In genomic region chr5:16508730-16509531, GRCh38 we compare ENCODE assay signal across 9 cellular contexts. TPM values are rescaled to one million over a fixed set of nuclear protein-coding genes. Genes with fewer than 3 reads are reported as not detected.
DNase-seq lines count a peak whose midpoint lies in the region; ATAC-seq lines count a peak whose summit lies in the region.
"Had no signal": no experiment of that assay in that cellular context is flagged by ENCODE, and none has a peak within 500 bp of the region (broad histone marks: within the 10 kb centered on the region; RNA-seq: fewer than 3 reads in every experiment).

No MANE protein-coding gene starts in this region.

- H3K27me3 Mint-ChIP-seq in CD4-positive, CD25-positive, alpha-beta regulatory T cell: no peaks in the 10 kb centered on the region

- no peak overlapping the region for H3K27ac ChIP-seq in CD4-positive, CD25-positive, alpha-beta regulatory T cell (ENCODE audit: insufficient read depth, low read length, poor library complexity, severe bottlenecking)
- peak overlapping the region; percentile 62 for H3K27ac ChIP-seq in muscle layer of duodenum (ENCODE audit: low read length)
- H3K27ac ChIP-seq: BLaER1 treated with 17β-estradiol and CSF1 and Interleukin-3, amounts not matched to agents 10 nM and 100 nM had no signal

- H3K9ac ChIP-seq in endocrine pancreas (ENCODE audit: control insufficient read depth, insufficient read depth, low read length): peak overlapping the region; percentile 33
- H3K9ac ChIP-seq: BLaER1 treated with 17β-estradiol and CSF1 and Interleukin-3, amounts not matched to agents 10 nM and 100 nM had no signal

- H3K27ac Mint-ChIP-seq in CD4-positive, CD25-positive, alpha-beta regulatory T cell: peak overlapping the region in 2 of 3 donors; percentile 16 to 20

- H3K9me3 ChIP-seq in CD4-positive, CD25-positive, alpha-beta regulatory T cell (ENCODE audit: control insufficient read depth in 2 of 2, low read length in 2 of 2): no peaks in the 10 kb centered on the region
- H3K9me3 ChIP-seq in endocrine pancreas (ENCODE audit: control insufficient read depth, low read length) (no peaks in the 10 kb centered on the region), muscle layer of duodenum (ENCODE audit: control insufficient read depth in 1 of 2, low read length in 2 of 2) (no peaks in the 10 kb centered on the region), MG63 (no peaks in the 10 kb centered on the region)
- H3K9me3 ChIP-seq: BLaER1 treated with 17β-estradiol and CSF1 and Interleukin-3, amounts not matched to agents 10 nM and 100 nM had no signal

- H3K4me1 ChIP-seq in CD4-positive, CD25-positive, alpha-beta regulatory T cell (ENCODE audit: control insufficient read depth, insufficient read depth, low read length, poor library complexity, severe bottlenecking): no peaks in the 10 kb centered on the region
- H3K4me1 ChIP-seq in endocrine pancreas (ENCODE audit: control insufficient read depth, insufficient read depth, low read length) (peaks cover 7% of the 10 kb centered on the region), muscle layer of duodenum (ENCODE audit: control insufficient read depth in 1 of 2, insufficient read depth in 2 of 2, low read length in 2 of 2) (peaks cover 0 to 3% of the 10 kb centered on the region in 2 donors)
- H3K4me1 ChIP-seq: BLaER1 treated with 17β-estradiol and CSF1 and Interleukin-3, amounts not matched to agents 10 nM and 100 nM had no signal

- ATAC-seq in CD4-positive, CD25-positive, alpha-beta regulatory T cell (ENCODE audit: low read depth in 2 of 2): no peak

- no peak for DNase-seq in CD4-positive, CD25-positive, alpha-beta regulatory T cell
- DNase-seq in NCI-H2171 treated with DMSO at 0.1 percent for 48 hours (lab: John Stamatoyannopoulos, UW): peak; percentile 82
- no peak for DNase-seq in MG63
- DNase-seq in activated CD8-positive, alpha-beta memory T cell treated with anti-CD3 and anti-CD28 coated beads, Interleukin-2, amount 50 U/mL, for 4 hours: no peak
- no peak for DNase-seq in SIG-M5 (lab: John Stamatoyannopoulos, UW)
- no peak for DNase-seq in hippocampal formation (lab: John Stamatoyannopoulos, UW)

- H3K4me3 ChIP-seq in CD4-positive, CD25-positive, alpha-beta regulatory T cell (ENCODE audit: low read depth, low read length): no peak overlapping the region
- H3K4me3 ChIP-seq in endocrine pancreas (ENCODE audit: control insufficient read depth, insufficient read depth, low read length) (peak overlapping the region; percentile 81), muscle layer of duodenum (ENCODE audit: low read depth in 1 of 2, low read length in 2 of 2) (peak overlapping the region in 1 of 2 donors; percentile 30), MG63 (no peak overlapping the region)
- H3K4me3 ChIP-seq: BLaER1 treated with 17β-estradiol and CSF1 and Interleukin-3, amounts not matched to agents 10 nM and 100 nM had no signal

- H3K4me1 Mint-ChIP-seq in CD4-positive, CD25-positive, alpha-beta regulatory T cell: peaks cover 14 to 68% (median 28%) of the 10 kb centered on the region in 4 donors

- no peaks in the 10 kb centered on the region for H3K36me3 ChIP-seq in CD4-positive, CD25-positive, alpha-beta regulatory T cell (ENCODE audit: control insufficient read depth, insufficient read depth, low read length)
- H3K36me3 ChIP-seq in endocrine pancreas (ENCODE audit: control insufficient read depth, insufficient read depth, low read length) (no peaks in the 10 kb centered on the region), muscle layer of duodenum (ENCODE audit: control insufficient read depth in 1 of 2, insufficient read depth in 2 of 2, low read length in 2 of 2) (no peaks in the 10 kb centered on the region), MG63 (no peaks in the 10 kb centered on the region)

- H3K9me3 Mint-ChIP-seq in CD4-positive, CD25-positive, alpha-beta regulatory T cell: peaks cover 0 to 3% (median 0%) of the 10 kb centered on the region in 7 donors

- H3K27me3 ChIP-seq in CD4-positive, CD25-positive, alpha-beta regulatory T cell (ENCODE audit: control insufficient read depth, insufficient read depth, low read length): no peaks in the 10 kb centered on the region
- H3K27me3 ChIP-seq in endocrine pancreas (ENCODE audit: control insufficient read depth, insufficient read depth, low read length): no peaks in the 10 kb centered on the region
- H3K27me3 ChIP-seq in muscle layer of duodenum (ENCODE audit: low read depth, low read length): no peaks in the 10 kb centered on the region
- H3K27me3 ChIP-seq in MG63: no peaks in the 10 kb centered on the region
- H3K27me3 ChIP-seq: BLaER1 treated with 17β-estradiol and CSF1 and Interleukin-3, amounts not matched to agents 10 nM and 100 nM had no signal

- H3K4me3 Mint-ChIP-seq in CD4-positive, CD25-positive, alpha-beta regulatory T cell: no peak overlapping the region

- H3K36me3 Mint-ChIP-seq in CD4-positive, CD25-positive, alpha-beta regulatory T cell: peaks cover 21% of the 10 kb centered on the region

RNA-seq across cellular contexts. Expression of gene ZNF622, which starts 43.3 kb away (rescaled TPM):
- 42.0 TPM for total RNA-seq in CD4-positive, CD25-positive, alpha-beta regulatory T cell
- polyA plus RNA-seq in CD4-positive, CD25-positive, alpha-beta regulatory T cell: 10 to 100 TPM; 51.8 to 69.8 (median 60.2) TPM
- total RNA-seq in MG63 (2014; rRNA removed; shearing (Covaris generic); ENCODE audit: low replicate concordance): 77.9 and 89.1 TPM in 2 replicates
